In the genomic region with DNA sequence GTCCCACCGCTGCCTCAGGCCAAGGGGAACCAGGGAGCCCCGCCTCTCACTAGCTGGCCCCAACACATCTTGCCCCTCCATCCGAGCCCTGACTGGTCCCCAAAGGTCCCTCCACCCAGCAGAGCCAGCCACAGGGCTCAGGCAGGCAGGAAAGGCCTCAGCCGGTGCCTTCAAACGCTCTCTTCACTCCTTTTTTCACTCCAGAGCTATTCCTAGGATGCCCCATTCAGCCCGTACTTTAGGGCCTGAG, we compare ENCODE assay signal across 8 cellular contexts. TPM values are rescaled to one million over a fixed set of nuclear protein-coding genes. Genes with fewer than 3 reads are reported as not detected.
DNase-seq lines count a peak whose midpoint lies in the region; ATAC-seq lines count a peak whose summit lies in the region.

No MANE protein-coding gene starts in this region.

- DNase-seq in NCI-H1105 treated with DMSO at 0.1 percent for 48 hours (lab: John Stamatoyannopoulos, UW) = peak; percentile 55
- no peak for DNase-seq in NCI-H1105 (lab: John Stamatoyannopoulos, UW)
- no peak for DNase-seq in activated naive CD4-positive, alpha-beta T cell treated with anti-CD3 and anti-CD28 coated beads, Interleukin-2, amount 50 U/mL, for 72 hours (ENCODE audit: low spot score in 2 of 2)
- no peak for DNase-seq in NOMO-1 (lab: John Stamatoyannopoulos, UW; ENCODE audit: unreplicated experiment in 2 of 2)
- DNase-seq in OCI-M2 (lab: John Stamatoyannopoulos, UW; ENCODE audit: unreplicated experiment) = no peak
- no peak for DNase-seq in activated CD8-positive, alpha-beta memory T cell treated with anti-CD3 and anti-CD28 coated beads, Interleukin-2, amount 50 U/mL, for 4 hours

- H3K27me3 ChIP-seq in iPS-20b (ENCODE audit: insufficient read depth, low read length) = no peaks in the 10 kb centered on the region; the same call in 1 of the 2 replicates
- H3K27me3 ChIP-seq in subcutaneous abdominal adipose tissue (ENCODE audit: control insufficient read depth in 5 of 5, insufficient read depth in 4 of 5, low read length in 5 of 5) = peaks cover 7 to 19% (median 10%) of the 10 kb centered on the region in 5 donors

- H3K27ac ChIP-seq in iPS-20b (ENCODE audit: low read length) (peak overlapping the region; percentile 89), subcutaneous abdominal adipose tissue (ENCODE audit: low read depth, low read length) (peak overlapping the region; percentile 69)

- no peaks in the 10 kb centered on the region for H3K9me3 ChIP-seq in iPS-20b (ENCODE audit: insufficient read depth, low read depth, low read length)
- no peaks in the 10 kb centered on the region for H3K9me3 ChIP-seq in subcutaneous abdominal adipose tissue (ENCODE audit: control insufficient read depth in 5 of 5, low read length in 5 of 5)

- peaks cover 2% of the 10 kb centered on the region; the same call in 1 of the 2 replicates for H3K4me1 ChIP-seq in iPS-20b (ENCODE audit: insufficient read depth, low read length)
- H3K4me1 ChIP-seq in subcutaneous abdominal adipose tissue (ENCODE audit: control insufficient read depth in 5 of 5, insufficient read depth in 5 of 5, low read length in 5 of 5) = peaks cover 4 to 66% (median 56%) of the 10 kb centered on the region in 5 donors

- H3K27ac Mint-ChIP-seq in activated naive CD4-positive, alpha-beta T cell treated with anti-CD3 and anti-CD28 coated beads, Interleukin-2, amount 50 U/mL, for 72 hours = peak overlapping the region; percentile 94 to 96

- H3K9ac ChIP-seq in iPS-20b (ENCODE audit: low read depth, low read length) = peak overlapping the region; percentile 88
- H3K9ac ChIP-seq in subcutaneous abdominal adipose tissue (ENCODE audit: low read length in 5 of 5) = peak overlapping the region; percentile 11 to 74 (median 63)

- H3K36me3 Mint-ChIP-seq in activated naive CD4-positive, alpha-beta T cell treated with anti-CD3 and anti-CD28 coated beads, Interleukin-2, amount 50 U/mL, for 72 hours = peaks cover 12 to 21% of the 10 kb centered on the region in 2 donors

- no peak for ATAC-seq in activated naive CD4-positive, alpha-beta T cell treated with anti-CD3 and anti-CD28 coated beads, Interleukin-2, amount 50 U/mL, for 72 hours

- H3K4me3 ChIP-seq in iPS-20b (ENCODE audit: low read length) = peak overlapping the region; percentile 80
- H3K4me3 ChIP-seq in subcutaneous abdominal adipose tissue (ENCODE audit: low read depth in 1 of 5, low read length in 5 of 5) = peak overlapping the region; percentile 61 to 76 (median 71)

- no peaks in the 10 kb centered on the region for H3K9me3 Mint-ChIP-seq in activated naive CD4-positive, alpha-beta T cell treated with anti-CD3 and anti-CD28 coated beads, Interleukin-2, amount 50 U/mL, for 72 hours

- peaks cover 4% of the 10 kb centered on the region for H3K36me3 ChIP-seq in iPS-20b (ENCODE audit: insufficient read depth, low read depth, low read length)
- H3K36me3 ChIP-seq in subcutaneous abdominal adipose tissue (ENCODE audit: control insufficient read depth in 5 of 5, insufficient read depth in 5 of 5, low read length in 5 of 5) = peaks cover 0 to 32% (median 23%) of the 10 kb centered on the region in 5 donors

RNA-seq across cellular contexts. Expression of a gene that starts 1.5 kb away (rescaled TPM):
- total RNA-seq in activated naive CD4-positive, alpha-beta T cell treated with anti-CD3 and anti-CD28 coated beads, Interleukin-2, amount 50 U/mL, for 72 hours = 100 to 1,000 TPM in 1 of 2 donors, 10 to 100 TPM in 1; 90.0 to 138 TPM

RNA-seq across cellular contexts. Expression of a gene that starts 7.2 kb away (rescaled TPM):
- total RNA-seq in activated naive CD4-positive, alpha-beta T cell treated with anti-CD3 and anti-CD28 coated beads, Interleukin-2, amount 50 U/mL, for 72 hours = 100 to 1,000 TPM in 1 of 2 donors, 10 to 100 TPM in 1; 97.9 to 129 TPM

RNA-seq across cellular contexts. Expression of a gene that starts 16.8 kb away (rescaled TPM):
- 10 to 100 TPM; 14.8 to 16.1 TPM for total RNA-seq in activated naive CD4-positive, alpha-beta T cell treated with anti-CD3 and anti-CD28 coated beads, Interleukin-2, amount 50 U/mL, for 72 hours

RNA-seq across cellular contexts. Expression of a gene that starts 23.1 kb away (rescaled TPM):
- not detected for total RNA-seq in activated naive CD4-positive, alpha-beta T cell treated with anti-CD3 and anti-CD28 coated beads, Interleukin-2, amount 50 U/mL, for 72 hours

RNA-seq across cellular contexts. Expression of a gene that starts 41.6 kb away (rescaled TPM):
- total RNA-seq in activated naive CD4-positive, alpha-beta T cell treated with anti-CD3 and anti-CD28 coated beads, Interleukin-2, amount 50 U/mL, for 72 hours = 1 to 10 TPM; 1.1 to 1.8 TPM
